22 cellular contexts compared by ENCODE assay signal in the genomic region with DNA sequence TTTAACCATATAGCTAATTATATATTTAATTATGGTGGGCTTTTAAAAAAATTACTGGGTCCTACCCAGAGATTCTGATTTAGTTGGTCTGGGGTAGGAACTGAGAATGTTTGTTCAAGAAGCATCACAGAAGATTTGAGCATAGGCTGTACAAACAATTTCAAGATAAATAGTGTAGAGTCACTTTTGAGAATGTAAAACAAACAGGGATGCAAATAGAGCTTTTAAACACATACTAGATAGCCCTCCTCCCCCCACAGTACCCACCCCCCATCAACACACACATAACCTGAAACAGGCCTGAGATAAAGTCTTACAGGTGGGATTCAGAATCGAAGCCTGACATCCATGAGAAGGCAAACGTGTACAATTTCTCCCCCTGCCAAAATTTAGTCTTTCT. TPM values are rescaled to one million over a fixed set of nuclear protein-coding genes. Genes with fewer than 3 reads are reported as not detected.
A peak's percentile ranks its signal among the peaks of the same experiment; 100 is the strongest.
DNase-seq lines count a peak whose midpoint lies in the region; ATAC-seq and TF ChIP-seq lines count a peak whose summit lies in the region.
"Had no signal": no experiment of that assay in that cellular context is flagged by ENCODE, and none has a peak within 500 bp of the region (broad histone marks: within the 10 kb centered on the region; RNA-seq: fewer than 3 reads in every experiment).

No MANE protein-coding gene starts in this region.

- H3K9me3 Mint-ChIP-seq in GM23338 = no peaks in the 10 kb centered on the region
- H3K9me3 Mint-ChIP-seq: CD4-positive, alpha-beta memory T cell; T-cell had no signal

- H3K79me2 ChIP-seq in GM23338 (replicated peaks; ENCODE audit: insufficient read depth) (peaks cover 88% of the 10 kb centered on the region), PC-3 (ENCODE audit: low read length) (peaks cover 96% of the 10 kb centered on the region)

- no peaks in the 10 kb centered on the region for H3K36me3 Mint-ChIP-seq in GM23338 (ENCODE audit: low read depth)

- ATAC-seq in GM23338 (no peak), PC-3 (peak; percentile 53), thoracic aorta (ENCODE audit: insufficient number of reproducible peaks, low FRiP score, low read depth) (no peak)
- ATAC-seq: T-cell had no signal

- no peak overlapping the region for H3K4me3 Mint-ChIP-seq in GM23338
- H3K4me3 Mint-ChIP-seq: CD4-positive, alpha-beta memory T cell; T-cell had no signal

- no peaks in the 10 kb centered on the region for H3K27me3 Mint-ChIP-seq in GM23338 (ENCODE audit: insufficient read depth, low read depth, poor library complexity)
- H3K27me3 Mint-ChIP-seq: CD4-positive, alpha-beta memory T cell; T-cell had no signal

- intact Hi-C loops in PC-3 (cut with micrococcal nuclease) (no loop called here), breast epithelium (cut with DNase I; ENCODE audit: low total_unique reads) (no loop called here)

- H3K4me1 Mint-ChIP-seq in GM23338 = peaks cover 29% of the 10 kb centered on the region

- H3K27ac Mint-ChIP-seq in GM23338 = no peak overlapping the region
- H3K27ac Mint-ChIP-seq: T-cell had no signal

- H3K4me2 ChIP-seq in GM23338 (peak overlapping the region; percentile 24; the same call in 1 of the 2 replicates), PC-3 (ENCODE audit: low read length) (no peak overlapping the region)

- H3K4me1 ChIP-seq in GM23338 (ENCODE audit: insufficient read depth) (peaks cover 26% of the 10 kb centered on the region), PC-3 (ENCODE audit: insufficient read depth, low read length) (peaks cover 11% of the 10 kb centered on the region), breast epithelium (peaks cover 0 to 15% of the 10 kb centered on the region in 2 donors), thoracic aorta (ENCODE audit: control insufficient read depth in 1 of 2, low read depth in 2 of 2) (peaks cover 23 to 47% of the 10 kb centered on the region in 2 donors)
- H3K4me1 ChIP-seq: SJCRH30 had no signal

- H4K20me1 ChIP-seq in GM23338 (replicated peaks; ENCODE audit: insufficient read depth) (no peaks in the 10 kb centered on the region), PC-3 (ENCODE audit: low read length) (peaks cover 10% of the 10 kb centered on the region; the same call in 1 of the 2 replicates)

- no peak for TF ChIP-seq CTCF in GM23338 (conservative IDR thresholded peaks at IDR 0.05; ENCODE audit: low read depth in 2 of 2)
- TF ChIP-seq CTCF in PC-3 (conservative IDR thresholded peaks at IDR 0.05; ENCODE audit: low read depth, low read length) = no peak
- TF ChIP-seq CTCF in breast epithelium (IDR thresholded peaks at IDR 0.05) = no peak
- no peak for TF ChIP-seq CTCF in thoracic aorta (IDR thresholded peaks at IDR 0.05)

- 0 out of 2 replicates have a peak, but pooled peaks cover 15% of the 10 kb centered on the region for H3K9me3 ChIP-seq in PC-3 (ENCODE audit: low read length)
- no peaks in the 10 kb centered on the region for H3K9me3 ChIP-seq in breast epithelium
- H3K9me3 ChIP-seq in thoracic aorta = no peaks in the 10 kb centered on the region
- H3K9me3 ChIP-seq: Peyer's patch, SJCRH30 had no signal

- H3K9ac ChIP-seq in PC-3 (ENCODE audit: low read length) = no peak overlapping the region
- H3K9ac ChIP-seq: BLaER1 treated with 17β-estradiol and CSF1 and Interleukin-3, amounts not matched to agents 10 nM and 100 nM had no signal

- peak overlapping the region; percentile 58 for H3K27ac ChIP-seq in GM23338 (ENCODE audit: low read depth)
- H3K27ac ChIP-seq in PC-3 (ENCODE audit: low read length) = no peak overlapping the region
- H3K27ac ChIP-seq in breast epithelium = peak overlapping the region; percentile 7 to 68
- H3K27ac ChIP-seq in thoracic aorta = peak overlapping the region; percentile 16 to 40
- H3K27ac ChIP-seq: BLaER1 treated with 17β-estradiol and CSF1 and Interleukin-3, amounts not matched to agents 10 nM and 100 nM; Peyer's patch; SJCRH30 had no signal

- H3K36me3 ChIP-seq in GM23338 (ENCODE audit: insufficient read depth) = no peaks in the 10 kb centered on the region
- peaks cover 17% of the 10 kb centered on the region for H3K36me3 ChIP-seq in PC-3 (ENCODE audit: low read depth, low read length)
- H3K36me3 ChIP-seq in breast epithelium = no peaks in the 10 kb centered on the region
- H3K36me3 ChIP-seq in thoracic aorta = no peaks in the 10 kb centered on the region
- H3K36me3 ChIP-seq: Peyer's patch, SJCRH30 had no signal

- no TSS peak for BruUV-seq in PC-3 (replicated peaks; lab: Mats Ljungman, UMichigan)

- H3K4me3 ChIP-seq in GM23338 (no peak overlapping the region), PC-3 (ENCODE audit: low read length) (no peak overlapping the region), breast epithelium (no peak overlapping the region), thoracic aorta (no peak overlapping the region)
- H3K4me3 ChIP-seq: BLaER1 treated with 17β-estradiol and CSF1 and Interleukin-3, amounts not matched to agents 10 nM and 100 nM; Peyer's patch; SJCRH30 had no signal

- H3K9me2 ChIP-seq in GM23338 (ENCODE audit: insufficient read depth) (no peaks in the 10 kb centered on the region), PC-3 (replicated peaks; ENCODE audit: low read length) (no peaks in the 10 kb centered on the region)

- H2AFZ ChIP-seq in GM23338 (no peak overlapping the region), PC-3 (ENCODE audit: low read length) (no peak overlapping the region)

- H3F3A ChIP-seq in GM23338 (replicated peaks; ENCODE audit: low read depth) = no peaks in the 10 kb centered on the region
- H3F3A ChIP-seq in PC-3 (ENCODE audit: low read length, unreplicated experiment) = no peaks in the 10 kb centered on the region

- TF ChIP-seq POLR2A in breast epithelium (IDR thresholded peaks at IDR 0.05) = no peak

- DNase-seq in GM23338 (ENCODE audit: low spot score) (no peak), PC-3 (no peak), breast epithelium (ENCODE audit: low spot score in 2 of 2) (no peak), thoracic aorta (ENCODE audit: low spot score) (no peak), DMS114 treated with DMSO at 0.1 percent for 48 hours (lab: John Stamatoyannopoulos, UW; ENCODE audit: unreplicated experiment) (no peak), GDM1 (lab: John Stamatoyannopoulos, UW) (no peak), COLO668 (lab: John Stamatoyannopoulos, UW; ENCODE audit: unreplicated experiment) (no peak)
- DNase-seq: Calu3; CD4-positive, alpha-beta memory T cell; DMS53; EL; KG1; NCI-H1105; NCI-H2029 treated with DMSO at 0.1 percent for 48 hours; NCI-H226; NCI-H510A treated with DMSO at 0.1 percent for 48 hours; NCI-H748 treated with DMSO at 0.1 percent for 48 hours; NK-92 treated with Interleukin-12 subunit alpha and Interleukin-12 subunit beta, amount 100 ng/mL, for 24 hours; Peyer's patch; SJCRH30; T-cell had no signal

- POLR2A ChIA-PET in PC-3 (lab: Charles Lee; ENCODE audit: unreplicated experiment) = no interaction called here

- CTCF ChIA-PET in PC-3 (lab: Charles Lee) = interaction anchor here (0.6 to 0.7 kb wide), 3 partner anchors 123 to 199 kb away, joined by 3 to 10 read pairs (median 9); no protein-coding TSS in a partner anchor

- no peaks in the 10 kb centered on the region for H3K27me3 ChIP-seq in GM23338 (ENCODE audit: insufficient read depth)
- H3K27me3 ChIP-seq in PC-3 (ENCODE audit: low read length) = no peaks in the 10 kb centered on the region
- H3K27me3 ChIP-seq in breast epithelium = no peaks in the 10 kb centered on the region
- no peaks in the 10 kb centered on the region for H3K27me3 ChIP-seq in thoracic aorta (replicated peaks; ENCODE audit: insufficient read depth)
- H3K27me3 ChIP-seq: BLaER1 treated with 17β-estradiol and CSF1 and Interleukin-3, amounts not matched to agents 10 nM and 100 nM; Peyer's patch; SJCRH30 had no signal

TF ChIP-seq in GM23338, 12 proteins besides CTCF, POLR2A, EP300 and RAD21 (continues in another document):
- TF ChIP-seq CREB1 (CRISPR knock-in tag; IDR thresholded peaks at IDR 0.05; ENCODE audit: low read depth) (no peak), JUNB (IDR thresholded peaks at IDR 0.05; ENCODE audit: unreplicated experiment) (no peak), POLR2AphosphoS5 (IDR thresholded peaks at IDR 0.05; ENCODE audit: low read depth) (no peak)
- TF ChIP-seq, protein P1, sequence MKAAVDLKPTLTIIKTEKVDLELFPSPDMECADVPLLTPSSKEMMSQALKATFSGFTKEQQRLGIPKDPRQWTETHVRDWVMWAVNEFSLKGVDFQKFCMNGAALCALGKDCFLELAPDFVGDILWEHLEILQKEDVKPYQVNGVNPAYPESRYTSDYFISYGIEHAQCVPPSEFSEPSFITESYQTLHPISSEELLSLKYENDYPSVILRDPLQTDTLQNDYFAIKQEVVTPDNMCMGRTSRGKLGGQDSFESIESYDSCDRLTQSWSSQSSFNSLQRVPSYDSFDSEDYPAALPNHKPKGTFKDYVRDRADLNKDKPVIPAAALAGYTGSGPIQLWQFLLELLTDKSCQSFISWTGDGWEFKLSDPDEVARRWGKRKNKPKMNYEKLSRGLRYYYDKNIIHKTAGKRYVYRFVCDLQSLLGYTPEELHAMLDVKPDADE (IDR thresholded peaks at IDR 0.05) = no peak

RNA-seq across cellular contexts. Expression of a gene that starts 15.6 kb away (rescaled TPM):
- 29.5 and 31.9 TPM in 2 replicates for total RNA-seq in GM23338 (2014; rRNA removed; shearing (Covaris generic))
- 47.2 and 48.7 TPM in 2 replicates for polyA plus RNA-seq in GM23338 (2016; fragmentation: Nextera tagmentation; extraction: Ambion mirVana)
- total RNA-seq in PC-3 (2014; rRNA removed) (63.2 and 75.2 TPM in 2 replicates), breast epithelium (10 to 100 TPM; 55.4 to 74.1 (median 63.6) TPM), thoracic aorta (10 to 100 TPM; 75.0 to 91.6 TPM)

RNA-seq across cellular contexts. Expression of a gene that starts 39.8 kb away (rescaled TPM):
- 405 and 435 TPM in 2 replicates for total RNA-seq in GM23338 (2014; rRNA removed; shearing (Covaris generic))
- polyA plus RNA-seq in GM23338 (2016; fragmentation: Nextera tagmentation; extraction: Ambion mirVana) = 272 and 333 TPM in 2 replicates
- total RNA-seq in PC-3 (2014; rRNA removed) (121 and 139 TPM in 2 replicates), breast epithelium (100 to 1,000 TPM; 134 to 327 (median 162) TPM), thoracic aorta (100 to 1,000 TPM in 1 of 2 donors, 10 to 100 TPM in 1; 95.2 to 215 TPM)
